Comparison of ENCODE assay signal across 33 cellular contexts in genomic region chr10:130368761-130369560, GRCh38.
"Had no signal": no experiment of that assay in that cellular context is flagged by ENCODE, and none has a peak within 500 bp of the region (broad histone marks: within the 10 kb centered on the region; RNA-seq: fewer than 3 reads in every experiment).

No MANE protein-coding gene starts in this region.

- H2AFZ ChIP-seq: parathyroid adenoma had no signal

- H3K4me1 ChIP-seq: adrenal gland, body of pancreas, esophagus squamous epithelium, parathyroid adenoma, psoas muscle, testis had no signal

- H3K36me3 Mint-ChIP-seq: activated naive CD8-positive, alpha-beta T cell treated with anti-CD3 and anti-CD28 coated beads for 36 hours; naive thymus-derived CD4-positive, alpha-beta T cell had no signal

- H3K9me3 ChIP-seq: adrenal gland, body of pancreas, esophagus squamous epithelium, psoas muscle, testis had no signal

- H3K4me1 Mint-ChIP-seq: activated naive CD8-positive, alpha-beta T cell treated with anti-CD3 and anti-CD28 coated beads for 36 hours; naive thymus-derived CD4-positive, alpha-beta T cell had no signal

- H3K27me3 ChIP-seq: adrenal gland, body of pancreas, testis had no signal

- H3K9me3 Mint-ChIP-seq: activated naive CD8-positive, alpha-beta T cell treated with anti-CD3 and anti-CD28 coated beads for 36 hours; activated T-helper 1 cell treated with anti-CD3 and anti-CD28 coated beads, Interleukin-12 subunit alpha, Interleukin-12 subunit beta, Interleukin-2, Interleukin-4 antibody, amounts not matched to agents 30 ng/mL and 10 ng/mL and 1 ng/mL, durations not matched to agents 14 hours and 24 hours and 36 hours; T-helper 1 cell treated with Interleukin-12 subunit alpha and Interleukin-12 subunit beta and Interleukin-4 antibody, amounts not matched to agents 30 μg/mL and 1 μg/mL, for 36 hours had no signal

- H3K4me3 ChIP-seq: adrenal gland, body of pancreas, esophagus squamous epithelium, psoas muscle, SK-N-MC, testis had no signal

- H3K27me3 Mint-ChIP-seq: activated naive CD8-positive, alpha-beta T cell treated with anti-CD3 and anti-CD28 coated beads for 36 hours had no signal

- H3K27ac ChIP-seq: adrenal gland, body of pancreas, epithelial cell of prostate, esophagus squamous epithelium, parathyroid adenoma, psoas muscle, SK-N-MC, testis, VCaP had no signal

- DNase-seq: activated CD4-positive, alpha-beta T cell treated with anti-CD3 and anti-CD28 coated beads for 48 hours; activated CD4-positive, alpha-beta T cell treated with anti-CD3 and anti-CD28 coated beads, Interleukin-2, amount 50 U/mL, for 48 hours; activated effector memory CD4-positive, alpha-beta T cell treated with anti-CD3 and anti-CD28 coated beads, Interleukin-2, amount 50 U/mL, for 16 hours; activated naive CD4-positive, alpha-beta T cell treated with anti-CD3 and anti-CD28 coated beads for 36 hours; activated naive CD8-positive, alpha-beta T cell treated with anti-CD3 and anti-CD28 coated beads for 36 hours; activated T-cell treated with anti-CD3 and anti-CD28 coated beads for 4 hours; aorta; body of pancreas; cerebellar nuclear complex; effector CD4-positive, alpha-beta T cell; esophagus squamous epithelium; foreskin melanocyte; hippocampal formation; kidney; left colon; midbrain; naive thymus-derived CD4-positive, alpha-beta T cell; occipital lobe; psoas muscle; stimulated activated CD4-positive, alpha-beta T cell treated with anti-CD3 and anti-CD28 coated beads, Interleukin-2, amount 100 ng/mL, for 48 hours; stimulated activated naive CD4-positive, alpha-beta T cell treated with Interleukin-2 at 50 U/mL for 16 hours; SW 1271; T-helper 9 cell; testis; trophoblast cell had no signal

- H3K36me3 ChIP-seq: adrenal gland, esophagus squamous epithelium had no signal

- FAIRE-seq: kidney, TTC549 had no signal

- H3K79me2 ChIP-seq: parathyroid adenoma had no signal

- H3K4me3 Mint-ChIP-seq: activated naive CD4-positive, alpha-beta T cell treated with anti-CD3 and anti-CD28 coated beads for 36 hours; activated naive CD8-positive, alpha-beta T cell treated with anti-CD3 and anti-CD28 coated beads for 36 hours; activated T-helper 1 cell treated with anti-CD3 and anti-CD28 coated beads, Interleukin-12 subunit alpha, Interleukin-12 subunit beta, Interleukin-2, Interleukin-4 antibody, amounts not matched to agents 30 ng/mL and 10 ng/mL and 1 ng/mL, durations not matched to agents 14 hours and 24 hours and 36 hours; naive thymus-derived CD4-positive, alpha-beta T cell; T-helper 1 cell treated with Interleukin-12 subunit alpha and Interleukin-12 subunit beta and Interleukin-4 antibody, amounts not matched to agents 30 μg/mL and 1 μg/mL, for 36 hours had no signal

- H3K27ac Mint-ChIP-seq: activated naive CD4-positive, alpha-beta T cell treated with anti-CD3 and anti-CD28 coated beads for 36 hours; activated naive CD8-positive, alpha-beta T cell treated with anti-CD3 and anti-CD28 coated beads for 36 hours; activated T-helper 1 cell treated with anti-CD3 and anti-CD28 coated beads, Interleukin-12 subunit alpha, Interleukin-12 subunit beta, Interleukin-2, Interleukin-4 antibody, amounts not matched to agents 30 ng/mL and 10 ng/mL and 1 ng/mL, durations not matched to agents 14 hours and 24 hours and 36 hours; naive thymus-derived CD4-positive, alpha-beta T cell; T-helper 1 cell treated with Interleukin-12 subunit alpha and Interleukin-12 subunit beta and Interleukin-4 antibody, amounts not matched to agents 30 μg/mL and 1 μg/mL, for 36 hours had no signal
